Comparison of ENCODE assay signal across 1 cellular context in the genomic region with DNA sequence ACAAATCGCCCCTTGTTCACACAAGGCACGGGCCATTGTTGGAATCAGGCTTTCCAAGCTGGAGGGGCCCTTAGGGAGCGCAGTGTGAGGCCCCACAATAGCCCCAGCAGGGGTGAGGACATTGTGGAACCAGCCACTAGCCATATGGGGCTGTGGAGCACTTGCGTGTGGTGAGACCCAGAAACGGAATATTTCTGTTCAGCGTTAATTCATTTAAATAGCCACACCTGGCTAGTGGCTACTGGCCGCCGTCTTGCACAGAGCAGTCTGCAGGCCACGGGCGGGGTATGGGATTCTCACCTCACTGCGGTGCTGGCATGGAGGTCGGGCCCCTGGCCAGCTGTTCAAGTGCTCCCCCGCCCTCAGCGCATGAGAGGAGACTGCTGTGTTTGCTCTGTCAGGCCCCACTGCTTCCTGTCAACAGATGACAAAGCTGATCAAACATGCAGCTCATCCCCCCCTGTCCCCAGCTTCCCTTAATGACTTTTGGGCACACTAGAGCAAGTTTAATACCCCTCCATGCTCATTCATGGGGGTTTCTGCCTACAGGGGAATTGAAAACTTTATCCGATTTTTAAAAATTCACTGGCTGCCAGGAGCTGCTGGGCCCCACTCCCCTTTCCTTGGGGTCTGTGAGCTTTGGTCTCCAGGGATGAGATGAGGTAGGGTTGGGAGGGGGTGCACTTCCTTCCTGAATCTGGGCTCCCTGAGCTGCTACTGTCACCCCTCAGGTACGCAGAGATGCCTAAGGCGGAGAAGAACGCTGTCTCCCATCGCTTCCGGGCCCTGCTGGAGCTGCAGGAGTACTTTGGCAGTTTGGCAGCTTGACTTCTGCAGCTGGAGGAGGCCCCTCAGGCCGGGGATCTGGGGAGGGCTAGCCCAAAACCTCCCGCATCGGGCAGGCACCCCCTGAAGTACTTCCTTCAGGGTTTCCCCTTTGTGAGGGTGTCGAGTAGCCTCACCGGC.
TF ChIP-seq lines count a peak whose summit lies in the region.

No MANE protein-coding gene starts in this region.

TF ChIP-seq in GM23338, 12 proteins besides CTCF, POLR2A, EP300 and RAD21:
- TF ChIP-seq, protein P1, sequence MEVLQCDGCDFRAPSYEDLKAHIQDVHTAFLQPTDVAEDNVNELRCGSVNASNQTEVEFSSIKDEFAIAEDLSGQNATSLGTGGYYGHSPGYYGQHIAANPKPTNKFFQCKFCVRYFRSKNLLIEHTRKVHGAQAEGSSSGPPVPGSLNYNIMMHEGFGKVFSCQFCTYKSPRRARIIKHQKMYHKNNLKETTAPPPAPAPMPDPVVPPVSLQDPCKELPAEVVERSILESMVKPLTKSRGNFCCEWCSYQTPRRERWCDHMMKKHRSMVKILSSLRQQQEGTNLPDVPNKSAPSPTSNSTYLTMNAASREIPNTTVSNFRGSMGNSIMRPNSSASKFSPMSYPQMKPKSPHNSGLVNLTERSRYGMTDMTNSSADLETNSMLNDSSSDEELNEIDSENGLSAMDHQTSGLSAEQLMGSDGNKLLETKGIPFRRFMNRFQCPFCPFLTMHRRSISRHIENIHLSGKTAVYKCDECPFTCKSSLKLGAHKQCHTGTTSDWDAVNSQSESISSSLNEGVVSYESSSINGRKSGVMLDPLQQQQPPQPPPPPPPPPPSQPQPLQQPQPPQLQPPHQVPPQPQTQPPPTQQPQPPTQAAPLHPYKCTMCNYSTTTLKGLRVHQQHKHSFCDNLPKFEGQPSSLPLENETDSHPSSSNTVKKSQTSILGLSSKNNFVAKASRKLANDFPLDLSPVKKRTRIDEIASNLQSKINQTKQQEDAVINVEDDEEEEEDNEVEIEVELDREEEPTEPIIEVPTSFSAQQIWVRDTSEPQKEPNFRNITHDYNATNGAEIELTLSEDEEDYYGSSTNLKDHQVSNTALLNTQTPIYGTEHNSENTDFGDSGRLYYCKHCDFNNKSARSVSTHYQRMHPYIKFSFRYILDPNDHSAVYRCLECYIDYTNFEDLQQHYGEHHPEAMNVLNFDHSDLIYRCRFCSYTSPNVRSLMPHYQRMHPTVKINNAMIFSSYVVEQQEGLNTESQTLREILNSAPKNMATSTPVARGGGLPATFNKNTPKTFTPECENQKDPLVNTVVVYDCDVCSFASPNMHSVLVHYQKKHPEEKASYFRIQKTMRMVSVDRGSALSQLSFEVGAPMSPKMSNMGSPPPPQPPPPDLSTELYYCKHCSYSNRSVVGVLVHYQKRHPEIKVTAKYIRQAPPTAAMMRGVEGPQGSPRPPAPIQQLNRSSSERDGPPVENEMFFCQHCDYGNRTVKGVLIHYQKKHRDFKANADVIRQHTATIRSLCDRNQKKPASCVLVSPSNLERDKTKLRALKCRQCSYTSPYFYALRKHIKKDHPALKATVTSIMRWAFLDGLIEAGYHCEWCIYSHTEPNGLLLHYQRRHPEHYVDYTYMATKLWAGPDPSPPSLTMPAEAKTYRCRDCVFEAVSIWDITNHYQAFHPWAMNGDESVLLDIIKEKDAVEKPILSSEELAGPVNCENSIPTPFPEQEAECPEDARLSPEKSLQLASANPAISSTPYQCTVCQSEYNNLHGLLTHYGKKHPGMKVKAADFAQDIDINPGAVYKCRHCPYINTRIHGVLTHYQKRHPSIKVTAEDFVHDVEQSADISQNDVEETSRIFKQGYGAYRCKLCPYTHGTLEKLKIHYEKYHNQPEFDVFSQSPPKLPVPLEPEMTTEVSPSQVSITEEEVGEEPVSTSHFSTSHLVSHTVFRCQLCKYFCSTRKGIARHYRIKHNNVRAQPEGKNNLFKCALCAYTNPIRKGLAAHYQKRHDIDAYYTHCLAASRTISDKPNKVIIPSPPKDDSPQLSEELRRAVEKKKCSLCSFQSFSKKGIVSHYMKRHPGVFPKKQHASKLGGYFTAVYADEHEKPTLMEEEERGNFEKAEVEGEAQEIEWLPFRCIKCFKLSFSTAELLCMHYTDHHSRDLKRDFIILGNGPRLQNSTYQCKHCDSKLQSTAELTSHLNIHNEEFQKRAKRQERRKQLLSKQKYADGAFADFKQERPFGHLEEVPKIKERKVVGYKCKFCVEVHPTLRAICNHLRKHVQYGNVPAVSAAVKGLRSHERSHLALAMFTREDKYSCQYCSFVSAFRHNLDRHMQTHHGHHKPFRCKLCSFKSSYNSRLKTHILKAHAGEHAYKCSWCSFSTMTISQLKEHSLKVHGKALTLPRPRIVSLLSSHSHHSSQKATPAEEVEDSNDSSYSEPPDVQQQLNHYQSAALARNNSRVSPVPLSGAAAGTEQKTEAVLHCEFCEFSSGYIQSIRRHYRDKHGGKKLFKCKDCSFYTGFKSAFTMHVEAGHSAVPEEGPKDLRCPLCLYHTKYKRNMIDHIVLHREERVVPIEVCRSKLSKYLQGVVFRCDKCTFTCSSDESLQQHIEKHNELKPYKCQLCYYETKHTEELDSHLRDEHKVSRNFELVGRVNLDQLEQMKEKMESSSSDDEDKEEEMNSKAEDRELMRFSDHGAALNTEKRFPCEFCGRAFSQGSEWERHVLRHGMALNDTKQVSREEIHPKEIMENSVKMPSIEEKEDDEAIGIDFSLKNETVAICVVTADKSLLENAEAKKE (CRISPR knock-in tag; IDR thresholded peaks at IDR 0.05), result no peak
- TF ChIP-seq ETS1 (IDR thresholded peaks at IDR 0.05) (no peak), JUNB (IDR thresholded peaks at IDR 0.05; ENCODE audit: unreplicated experiment) (no peak), CREB1 (CRISPR knock-in tag; IDR thresholded peaks at IDR 0.05; ENCODE audit: low read depth) (no peak), NANOG (IDR thresholded peaks at IDR 0.05; ENCODE audit: borderline replicate concordance) (no peak), STAT1 (IDR thresholded peaks at IDR 0.05; ENCODE audit: unreplicated experiment) (no peak), EZH2phosphoT487 (IDR thresholded peaks at IDR 0.05; ENCODE audit: unreplicated experiment) (no peak), POLR2AphosphoS5 (IDR thresholded peaks at IDR 0.05; ENCODE audit: low read depth) (no peak), ZNF331 (CRISPR knock-in tag; IDR thresholded peaks at IDR 0.05; ENCODE audit: low read depth) (no peak), EZH2 (IDR thresholded peaks at IDR 0.05; ENCODE audit: low read depth, unreplicated experiment) (no peak), ZNF114 (CRISPR knock-in tag; IDR thresholded peaks at IDR 0.05) (no peak)
- TF ChIP-seq, protein P2, sequence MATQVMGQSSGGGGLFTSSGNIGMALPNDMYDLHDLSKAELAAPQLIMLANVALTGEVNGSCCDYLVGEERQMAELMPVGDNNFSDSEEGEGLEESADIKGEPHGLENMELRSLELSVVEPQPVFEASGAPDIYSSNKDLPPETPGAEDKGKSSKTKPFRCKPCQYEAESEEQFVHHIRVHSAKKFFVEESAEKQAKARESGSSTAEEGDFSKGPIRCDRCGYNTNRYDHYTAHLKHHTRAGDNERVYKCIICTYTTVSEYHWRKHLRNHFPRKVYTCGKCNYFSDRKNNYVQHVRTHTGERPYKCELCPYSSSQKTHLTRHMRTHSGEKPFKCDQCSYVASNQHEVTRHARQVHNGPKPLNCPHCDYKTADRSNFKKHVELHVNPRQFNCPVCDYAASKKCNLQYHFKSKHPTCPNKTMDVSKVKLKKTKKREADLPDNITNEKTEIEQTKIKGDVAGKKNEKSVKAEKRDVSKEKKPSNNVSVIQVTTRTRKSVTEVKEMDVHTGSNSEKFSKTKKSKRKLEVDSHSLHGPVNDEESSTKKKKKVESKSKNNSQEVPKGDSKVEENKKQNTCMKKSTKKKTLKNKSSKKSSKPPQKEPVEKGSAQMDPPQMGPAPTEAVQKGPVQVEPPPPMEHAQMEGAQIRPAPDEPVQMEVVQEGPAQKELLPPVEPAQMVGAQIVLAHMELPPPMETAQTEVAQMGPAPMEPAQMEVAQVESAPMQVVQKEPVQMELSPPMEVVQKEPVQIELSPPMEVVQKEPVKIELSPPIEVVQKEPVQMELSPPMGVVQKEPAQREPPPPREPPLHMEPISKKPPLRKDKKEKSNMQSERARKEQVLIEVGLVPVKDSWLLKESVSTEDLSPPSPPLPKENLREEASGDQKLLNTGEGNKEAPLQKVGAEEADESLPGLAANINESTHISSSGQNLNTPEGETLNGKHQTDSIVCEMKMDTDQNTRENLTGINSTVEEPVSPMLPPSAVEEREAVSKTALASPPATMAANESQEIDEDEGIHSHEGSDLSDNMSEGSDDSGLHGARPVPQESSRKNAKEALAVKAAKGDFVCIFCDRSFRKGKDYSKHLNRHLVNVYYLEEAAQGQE (IDR thresholded peaks at IDR 0.05; ENCODE audit: unreplicated experiment), result no peak
